8 cellular contexts compared by ENCODE assay signal in the genomic region with DNA sequence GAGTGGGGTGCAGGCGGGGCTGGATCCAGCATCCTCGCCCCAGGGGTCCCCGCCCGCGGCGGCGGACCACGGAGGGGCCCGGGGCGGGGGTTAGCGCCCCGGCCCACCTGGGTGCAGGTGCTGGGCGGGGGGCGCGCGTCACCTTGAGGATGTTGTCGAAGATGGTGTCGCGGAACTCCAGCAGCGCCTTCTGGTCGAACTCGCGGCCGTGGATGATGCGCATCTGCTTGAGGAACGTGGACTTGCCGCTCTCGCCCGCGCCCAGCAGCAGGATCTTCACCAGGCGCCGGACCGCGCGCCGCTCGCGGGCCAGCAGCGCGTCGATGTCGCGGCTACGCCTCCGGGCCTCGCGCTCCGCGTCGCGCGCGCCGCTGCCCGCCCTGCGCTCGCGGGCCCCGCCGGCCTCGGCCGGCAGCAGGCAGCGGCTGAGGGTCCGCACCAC. TPM values are rescaled to one million over a fixed set of nuclear protein-coding genes. Genes with fewer than 3 reads are reported as not detected.
A peak's percentile ranks its signal among the peaks of the same experiment; 100 is the strongest.
DNase-seq lines count a peak whose midpoint lies in the region; ATAC-seq and TF ChIP-seq lines count a peak whose summit lies in the region.

No MANE protein-coding gene starts in this region.

- H3K9ac ChIP-seq in mammary epithelial cell (ENCODE audit: insufficient read depth, low read length) = peak overlapping the region; percentile 44

- H3K4me3 Mint-ChIP-seq in CD8-positive, alpha-beta memory T cell = peak overlapping the region; percentile 51 to 93 (median 73)
- H3K4me3 Mint-ChIP-seq in HFFc6 = peak overlapping the region; percentile 88
- peak overlapping the region; percentile 70 to 92 for H3K4me3 Mint-ChIP-seq in stimulated activated naive B cell treated with anti-CD40 and anti-IgM and Interleukin-4, amounts not matched to agents 10 μg/mL and 1 μg/mL and 100 μg/mL, for 72 hours

- in situ Hi-C loops in mammary epithelial cell (cut with MboI; ENCODE audit: low sequenced_read_pairs in 2 of 2) = no loop called here

- peak overlapping the region; percentile 81 for H3K4me2 ChIP-seq in mammary epithelial cell (ENCODE audit: insufficient read depth, low read depth, low read length)

- CTCF ChIA-PET in CD8-positive, alpha-beta memory T cell (lab: Charles Lee) = no interaction called here
- CTCF ChIA-PET in mammary epithelial cell (lab: Charles Lee; ENCODE audit: low non-redundant PET) = no interaction called here

- peaks cover 0 to 11% (median 5%) of the 10 kb centered on the region in 3 donors for H3K36me3 Mint-ChIP-seq in CD8-positive, alpha-beta memory T cell
- H3K36me3 Mint-ChIP-seq in HFFc6 (ENCODE audit: low read depth) = peaks cover 46% of the 10 kb centered on the region
- H3K36me3 Mint-ChIP-seq in stimulated activated naive B cell treated with anti-CD40 and anti-IgM and Interleukin-4, amounts not matched to agents 10 μg/mL and 1 μg/mL and 100 μg/mL, for 72 hours = peaks cover 26 to 34% of the 10 kb centered on the region in 2 donors

- peak overlapping the region; percentile 50 for H3K4me3 ChIP-seq in CD8-positive, alpha-beta memory T cell (ENCODE audit: low read length)
- H3K4me3 ChIP-seq in RWPE2 (ENCODE audit: severe bottlenecking) (peak overlapping the region; percentile 77), mammary epithelial cell (replicated peaks in 1 of 3; ENCODE audit: insufficient read depth in 1 of 3, low read depth in 2 of 3, low read length in 3 of 3) (peak overlapping the region; percentile 60 to 80 (median 65)), left lung (peak overlapping the region; percentile 56 to 69)

- H3K36me3 ChIP-seq in CD8-positive, alpha-beta memory T cell (ENCODE audit: insufficient read depth, low read length) = no peaks in the 10 kb centered on the region
- H3K36me3 ChIP-seq in RWPE2 (ENCODE audit: low read depth) = peaks cover 19% of the 10 kb centered on the region
- H3K36me3 ChIP-seq in mammary epithelial cell (ENCODE audit: insufficient read depth, low read length) = no peaks in the 10 kb centered on the region
- no peaks in the 10 kb centered on the region for H3K36me3 ChIP-seq in left lung

- dilution Hi-C loops in mammary epithelial cell (cut with HindIII; ENCODE audit: low sequenced_read_pairs) = no loop called here

- H3K27me3 Mint-ChIP-seq in CD8-positive, alpha-beta memory T cell = no peaks in the 10 kb centered on the region
- no peaks in the 10 kb centered on the region; the same call in 1 of the 2 replicates for H3K27me3 Mint-ChIP-seq in HFFc6 (ENCODE audit: insufficient read depth)
- H3K27me3 Mint-ChIP-seq in stimulated activated naive B cell treated with anti-CD40 and anti-IgM and Interleukin-4, amounts not matched to agents 10 μg/mL and 1 μg/mL and 100 μg/mL, for 72 hours = no peaks in the 10 kb centered on the region

- H3K79me2 ChIP-seq in mammary epithelial cell (ENCODE audit: insufficient read depth, low read length) = peaks cover 50% of the 10 kb centered on the region

- peak overlapping the region; percentile 86 for H2AFZ ChIP-seq in mammary epithelial cell (ENCODE audit: low read depth, low read length)

- POLR2A ChIA-PET in CD8-positive, alpha-beta memory T cell (lab: Charles Lee) = interaction anchor here (0.6 kb wide), 1 partner anchor 249 kb away, joined by 3 read pairs; no protein-coding TSS in a partner anchor

- ATAC-seq in RWPE2 (ENCODE audit: low read depth) (no peak), left lung (no peak)
- ATAC-seq in stimulated activated naive B cell treated with anti-CD40 and anti-IgM and Interleukin-4, amounts not matched to agents 10 μg/mL and 1 μg/mL and 100 μg/mL, for 72 hours (replicated peaks) = peak; percentile 23

- intact Hi-C loops in mammary epithelial cell (cut with micrococcal nuclease) = loop anchor here (1.0 to 2.0 kb wide), 2 partner anchors 23 to 85 kb away; no protein-coding TSS in a partner anchor
- intact Hi-C loops in left lung (cut with DNase I) = no loop called here

- no peaks in the 10 kb centered on the region for H3K27me3 ChIP-seq in CD8-positive, alpha-beta memory T cell (ENCODE audit: insufficient read depth, low read length, poor library complexity, severe bottlenecking)
- no peaks in the 10 kb centered on the region for H3K27me3 ChIP-seq in RWPE2 (ENCODE audit: insufficient read depth, poor library complexity, severe bottlenecking)
- H3K27me3 ChIP-seq in mammary epithelial cell (ENCODE audit: insufficient read depth, low read length) = no peaks in the 10 kb centered on the region
- H3K27me3 ChIP-seq in left lung = no peaks in the 10 kb centered on the region

- TF ChIP-seq CTCF in HFFc6 (IDR thresholded peaks at IDR 0.05) = no peak
- peak; percentile 22 for TF ChIP-seq CTCF in RWPE2 (IDR thresholded peaks at IDR 0.05; ENCODE audit: poor library complexity, severe bottlenecking)
- TF ChIP-seq CTCF in mammary epithelial cell (conservative IDR thresholded peaks at IDR 0.05 in 1 of 2, IDR thresholded peaks at IDR 0.05 in 1 of 2; ENCODE audit: extremely low read depth in 1 of 2, insufficient read depth in 1 of 2, low read depth in 1 of 2, low read length in 2 of 2) = no peak
- no peak for TF ChIP-seq CTCF in left lung (IDR thresholded peaks at IDR 0.05)

- no peaks in the 10 kb centered on the region for H3K9me3 Mint-ChIP-seq in CD8-positive, alpha-beta memory T cell
- peaks cover 10% of the 10 kb centered on the region for H3K9me3 Mint-ChIP-seq in HFFc6
- H3K9me3 Mint-ChIP-seq in stimulated activated naive B cell treated with anti-CD40 and anti-IgM and Interleukin-4, amounts not matched to agents 10 μg/mL and 1 μg/mL and 100 μg/mL, for 72 hours = no peaks in the 10 kb centered on the region

- H3K27ac ChIP-seq in CD8-positive, alpha-beta memory T cell (ENCODE audit: low read depth, low read length) = no peak overlapping the region
- H3K27ac ChIP-seq in RWPE2 (ENCODE audit: poor library complexity, severe bottlenecking) (peak overlapping the region; percentile 37), mammary epithelial cell (ENCODE audit: insufficient read depth, low read depth, low read length) (peak overlapping the region; percentile 30), left lung (peak overlapping the region in 1 of 2 donors; percentile 63)

- DNase-seq in CD8-positive, alpha-beta memory T cell = peak in 2 of 5 donors; percentile 10 to 66
- DNase-seq in HFFc6 (no peak), RWPE2 (ENCODE audit: low spot score) (no peak), mammary epithelial cell (no peak), left lung (peak; percentile 53 to 85), GOT3 (lab: John Stamatoyannopoulos, UW) (no peak), occipital lobe (lab: John Stamatoyannopoulos, UW) (no peak)
- no peak for DNase-seq in stimulated activated naive B cell treated with anti-CD40 and anti-IgM and Interleukin-4, amounts not matched to agents 10 μg/mL and 1 μg/mL and 100 μg/mL, for 72 hours

- no peaks in the 10 kb centered on the region for H3K9me3 ChIP-seq in CD8-positive, alpha-beta memory T cell (ENCODE audit: low read length)
- no peaks in the 10 kb centered on the region for H3K9me3 ChIP-seq in RWPE2 (ENCODE audit: severe bottlenecking)
- no peaks in the 10 kb centered on the region for H3K9me3 ChIP-seq in mammary epithelial cell (replicated peaks; ENCODE audit: insufficient read depth, low read length)
- H3K9me3 ChIP-seq in left lung = no peaks in the 10 kb centered on the region

- H3K4me1 Mint-ChIP-seq in CD8-positive, alpha-beta memory T cell = peaks cover 33 to 60% (median 57%) of the 10 kb centered on the region in 3 donors
- H3K4me1 Mint-ChIP-seq in HFFc6 (ENCODE audit: low read depth) = peaks cover 49% of the 10 kb centered on the region
- H3K4me1 Mint-ChIP-seq in stimulated activated naive B cell treated with anti-CD40 and anti-IgM and Interleukin-4, amounts not matched to agents 10 μg/mL and 1 μg/mL and 100 μg/mL, for 72 hours = peaks cover 34 to 46% of the 10 kb centered on the region in 2 donors

- H3K27ac Mint-ChIP-seq in CD8-positive, alpha-beta memory T cell = no peak overlapping the region
- H3K27ac Mint-ChIP-seq in HFFc6 = no peak overlapping the region
- no peak overlapping the region for H3K27ac Mint-ChIP-seq in stimulated activated naive B cell treated with anti-CD40 and anti-IgM and Interleukin-4, amounts not matched to agents 10 μg/mL and 1 μg/mL and 100 μg/mL, for 72 hours

- no peaks in the 10 kb centered on the region for H4K20me1 ChIP-seq in mammary epithelial cell (ENCODE audit: insufficient read depth, low read length)

- H3K4me1 ChIP-seq in CD8-positive, alpha-beta memory T cell (ENCODE audit: insufficient read depth, low read length) = peaks cover 16% of the 10 kb centered on the region
- peaks cover 10% of the 10 kb centered on the region for H3K4me1 ChIP-seq in RWPE2 (ENCODE audit: insufficient read depth, poor library complexity, severe bottlenecking)
- peaks cover 13% of the 10 kb centered on the region for H3K4me1 ChIP-seq in mammary epithelial cell (ENCODE audit: insufficient read depth, low read length)
- peaks cover 13 to 40% of the 10 kb centered on the region in 2 donors for H3K4me1 ChIP-seq in left lung

- WGBS in mammary epithelial cell (ENCODE audit: low coverage, missing lambda C conversion rate) = no CpG with 5 or more reads among the region's 64 CpGs

- no TSS peak for BruUV-seq in mammary epithelial cell (replicated peaks; lab: Mats Ljungman, UMichigan)

RNA-seq across cellular contexts. Expression of a gene that starts 0.4 kb away (rescaled TPM):
- 10 to 100 TPM; 20.6 to 21.2 TPM for total RNA-seq in CD8-positive, alpha-beta memory T cell
- polyA plus RNA-seq in CD8-positive, alpha-beta memory T cell = 11.2 TPM
- total RNA-seq in HFFc6 (2021; fragmentation: NEBNext Ultra II Directional; extraction: Animal tissue kit (Norgen Biotek cat#: 25700)) = 10 to 100 TPM; 52.9 to 61.9 (median 57.6) TPM
- total RNA-seq in mammary epithelial cell = 10 to 100 TPM; 26.2 to 46.0 TPM
- polyA plus RNA-seq in mammary epithelial cell = 67.7 TPM
- polyA minus RNA-seq in mammary epithelial cell = 60.6 TPM
- 10 to 100 TPM; 48.7 to 55.5 TPM for total RNA-seq in left lung
- total RNA-seq in occipital lobe = 15.3 TPM

Comparison
In these comparisons a context has a peak if more than half of its experiments do, and no peak if none do; other contexts are left out.
1. DNase-seq: peak in left lung (2 of 2); none in HFFc6 (single experiment), RWPE2 (single experiment), mammary epithelial cell (single experiment), stimulated activated naive B cell treated with anti-CD40 and anti-IgM and Interleukin-4, amounts not matched to agents 10 μg/mL and 1 μg/mL and 100 μg/mL, for 72 hours (single experiment), GOT3 (single experiment) and occipital lobe (single experiment).
2. ATAC-seq: peak in stimulated activated naive B cell treated with anti-CD40 and anti-IgM and Interleukin-4, amounts not matched to agents 10 μg/mL and 1 μg/mL and 100 μg/mL, for 72 hours (2 of 2); none in RWPE2 (single experiment) and left lung (single experiment).
3. Peak in every context shown above with its lines, with median percentiles within 50 percentile points of each other: H3K4me3 ChIP-seq and H3K4me3 Mint-ChIP-seq.